In genomic region chr6:34887753-34888440, GRCh38 we compare ENCODE assay signal across 1 cellular context.
TF ChIP-seq lines count a peak whose summit lies in the region.

Gene TAF11, minus strand, starts transcription at chr6:34888042. Its CDS starts 85 bp downstream, at chr6:34887957.

TF ChIP-seq in HepG2, 621 proteins besides CTCF, POLR2A, EP300 and RAD21 (continued from another document and continues in another):
- TF ChIP-seq ATF7-NPFF (CRISPR knock-in tag; IDR thresholded peaks at IDR 0.05; ENCODE audit: low read depth) (peak; percentile 61; the same call in 1 of the 2 replicates), SALL1 (CRISPR knock-in tag; IDR thresholded peaks at IDR 0.05) (peak; percentile 81), MEIS2 (CRISPR knock-in tag; IDR thresholded peaks at IDR 0.05) (peak; percentile 52), NONO (IDR thresholded peaks at IDR 0.05) (no peak), NONO (CRISPR knock-in tag; conservative IDR thresholded peaks at IDR 0.05) (peak; percentile 89), ZSCAN25 (CRISPR knock-in tag; IDR thresholded peaks at IDR 0.05) (peak; percentile 84), PPARG (CRISPR knock-in tag; conservative IDR thresholded peaks at IDR 0.05) (peak; percentile 66), BCL3 (CRISPR knock-in tag; IDR thresholded peaks at IDR 0.05) (peak; percentile 73; the same call in 1 of the 2 replicates), ZSCAN5A (CRISPR knock-in tag; IDR thresholded peaks at IDR 0.05; ENCODE audit: borderline replicate concordance) (peak; percentile 69; the same call in 1 of the 2 replicates), EZH2 (conservative IDR thresholded peaks at IDR 0.05; ENCODE audit: low read depth, low read length) (no peak), JARID2 (CRISPR knock-in tag; IDR thresholded peaks at IDR 0.05; ENCODE audit: insufficient replicate concordance) (peak; percentile 67), ZNF367 (CRISPR knock-in tag; IDR thresholded peaks at IDR 0.05; ENCODE audit: borderline replicate concordance) (no peak), PAXIP1 (CRISPR knock-in tag; conservative IDR thresholded peaks at IDR 0.05) (peak; percentile 43; the same call in 1 of the 2 replicates), SMAD3 (CRISPR knock-in tag; IDR thresholded peaks at IDR 0.05) (peak; percentile 88; the same call in 1 of the 2 replicates), STAG1 (CRISPR knock-in tag; IDR thresholded peaks at IDR 0.05) (peak; percentile 12; the same call in 1 of the 2 replicates), ZNF17 (CRISPR knock-in tag; IDR thresholded peaks at IDR 0.05) (no peak), ZBED4 (CRISPR knock-in tag; IDR thresholded peaks at IDR 0.05; ENCODE audit: borderline replicate concordance) (peak; percentile 81), ZNF558 (CRISPR knock-in tag; IDR thresholded peaks at IDR 0.05; ENCODE audit: borderline replicate concordance) (0 out of 2 replicates have a peak, but pooled peaks have one; percentile 18), ZBTB21 (CRISPR knock-in tag; IDR thresholded peaks at IDR 0.05) (peak; percentile 80; the same call in 1 of the 2 replicates), HDAC1 (CRISPR knock-in tag; IDR thresholded peaks at IDR 0.05) (peak; percentile 99), ZNF510 (CRISPR knock-in tag; IDR thresholded peaks at IDR 0.05; ENCODE audit: low read depth) (peak; percentile 53; the same call in 1 of the 2 replicates), KLF13 (CRISPR knock-in tag; IDR thresholded peaks at IDR 0.05) (no peak), ESRRA (CRISPR knock-in tag; IDR thresholded peaks at IDR 0.05; ENCODE audit: low read depth) (no peak), PATZ1 (CRISPR knock-in tag; IDR thresholded peaks at IDR 0.05) (peak; percentile 75), REST (IDR thresholded peaks at IDR 0.05; ENCODE audit: borderline replicate concordance in 1 of 2, low read depth in 1 of 2, low read length in 2 of 2) (peak in 1 of 2 experiments; percentile 59; a peak in 2 of 4 replicates), FOSL2 (CRISPR knock-in tag; IDR thresholded peaks at IDR 0.05) (peak; percentile 80), FOXC1 (CRISPR knock-in tag; IDR thresholded peaks at IDR 0.05; ENCODE audit: borderline replicate concordance) (peak; percentile 65; the same call in 1 of the 2 replicates), ZNF180 (CRISPR knock-in tag; IDR thresholded peaks at IDR 0.05; ENCODE audit: borderline replicate concordance, low read depth) (no peak), TP53 (CRISPR knock-in tag; conservative IDR thresholded peaks at IDR 0.05) (no peak), XRCC5 (optimal IDR thresholded peaks at IDR 0.05; ENCODE audit: low read length) (peak; percentile 61), ZMYM3 (CRISPR knock-in tag; IDR thresholded peaks at IDR 0.05) (peak; percentile 30; the same call in 1 of the 2 replicates), ERF (CRISPR knock-in tag; IDR thresholded peaks at IDR 0.05) (peak; percentile 72; the same call in 1 of the 2 replicates), MNT (IDR thresholded peaks at IDR 0.05) (peak; percentile 38), FOXO1 (CRISPR knock-in tag; IDR thresholded peaks at IDR 0.05) (peak; percentile 74; the same call in 1 of the 2 replicates), ZNF451 (CRISPR knock-in tag; IDR thresholded peaks at IDR 0.05) (peak; percentile 61; the same call in 1 of the 2 replicates), MXD4 (CRISPR knock-in tag; IDR thresholded peaks at IDR 0.05) (no peak; the same call in none of the 2 replicates), TFDP2 (CRISPR knock-in tag; IDR thresholded peaks at IDR 0.05) (peak; percentile 98), ELF3 (CRISPR knock-in tag; IDR thresholded peaks at IDR 0.05) (peak; percentile 91), SNAPC2 (CRISPR knock-in tag; IDR thresholded peaks at IDR 0.05) (peak; percentile 90; the same call in 1 of the 2 replicates), ZNF883 (CRISPR knock-in tag; IDR thresholded peaks at IDR 0.05; ENCODE audit: not compliant biosample characterization) (peak; percentile 92), CHCHD3 (CRISPR knock-in tag; IDR thresholded peaks at IDR 0.05) (peak; percentile 14; the same call in 1 of the 2 replicates), ZNF614 (CRISPR knock-in tag; IDR thresholded peaks at IDR 0.05; ENCODE audit: borderline replicate concordance) (peak; percentile 78; the same call in 1 of the 2 replicates), ZNF121 (CRISPR knock-in tag; IDR thresholded peaks at IDR 0.05) (0 out of 2 replicates have a peak, but pooled peaks have one; percentile 22), ZNF335 (CRISPR knock-in tag; IDR thresholded peaks at IDR 0.05) (peak; percentile 86), ZNF589 (CRISPR knock-in tag; conservative IDR thresholded peaks at IDR 0.05) (peak; percentile 84; the same call in 1 of the 2 replicates)
